ENCODE assay signal across 11 cellular contexts in the genomic region with DNA sequence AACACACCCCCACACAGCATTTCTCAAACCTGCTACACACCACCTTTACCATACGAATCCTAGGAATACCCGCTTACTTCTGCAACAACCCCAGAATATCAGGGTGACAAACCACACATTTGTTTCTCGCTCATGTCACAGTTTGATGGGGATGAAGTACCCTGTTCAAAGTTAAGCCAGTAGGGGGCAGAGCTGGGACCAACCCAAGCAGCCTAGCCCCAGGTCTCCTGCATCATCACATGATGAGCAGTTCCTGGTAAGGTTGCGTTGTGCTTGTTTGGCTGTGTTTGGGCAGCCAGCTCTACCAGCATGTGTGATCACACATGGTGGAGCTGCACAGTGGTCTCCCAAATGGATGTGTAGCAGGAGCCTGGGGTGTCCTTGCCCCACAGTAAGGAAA.
DNase-seq lines count a peak whose midpoint lies in the region; ATAC-seq and TF ChIP-seq lines count a peak whose summit lies in the region.
"Had no signal": no experiment of that assay in that cellular context is flagged by ENCODE, and none has a peak within 500 bp of the region (broad histone marks: within the 10 kb centered on the region; RNA-seq: fewer than 3 reads in every experiment).

No MANE protein-coding gene starts in this region.

- H3K4me1 Mint-ChIP-seq in activated T-helper 1 cell treated with anti-CD3 and anti-CD28 coated beads, Interleukin-12 subunit alpha, Interleukin-12 subunit beta, Interleukin-2, Interleukin-4 antibody, amounts not matched to agents 30 ng/mL and 10 ng/mL and 1 ng/mL, durations not matched to agents 14 hours and 24 hours and 36 hours (ENCODE audit: low read depth), result no peaks in the 10 kb centered on the region
- H3K4me1 Mint-ChIP-seq: activated CD8-positive, alpha-beta memory T cell treated with anti-CD3 and anti-CD28 coated beads, Interleukin-2, amount 10 ng/mL, durations not matched to agents 7 days and 5 days had no signal

- DNase-seq in AG04449 (ENCODE audit: low read depth, low spot score) (no peak), hepatocyte (ENCODE audit: low spot score) (peak; percentile 12), NOMO-1 treated with dmso at 0.1 percent for 144 hours (lab: John Stamatoyannopoulos, UW; ENCODE audit: unreplicated experiment) (no peak), dermis blood vessel endothelial cell (no peak), left colon (no peak)
- DNase-seq in activated T-helper 1 cell treated with anti-CD3 and anti-CD28 coated beads, Interleukin-12 subunit alpha, Interleukin-12 subunit beta, Interleukin-2, Interleukin-4 antibody, amounts not matched to agents 30 ng/mL and 10 ng/mL and 1 ng/mL, durations not matched to agents 14 hours and 24 hours and 36 hours (ENCODE audit: low spot score), result no peak
- DNase-seq: activated CD8-positive, alpha-beta memory T cell treated with anti-CD3 and anti-CD28 coated beads, Interleukin-2, amount 10 ng/mL, durations not matched to agents 7 days and 5 days; naive B cell; PC-3 had no signal

- H2AFZ ChIP-seq in hepatocyte, result no peak overlapping the region

- 63% methylated on average over 4 of the region's 4 CpGs for WGBS in hepatocyte (ENCODE audit: low lambda C conversion rate, missing lambda C conversion rate)

- H3K36me3 Mint-ChIP-seq in activated T-helper 1 cell treated with anti-CD3 and anti-CD28 coated beads, Interleukin-12 subunit alpha, Interleukin-12 subunit beta, Interleukin-2, Interleukin-4 antibody, amounts not matched to agents 30 ng/mL and 10 ng/mL and 1 ng/mL, durations not matched to agents 14 hours and 24 hours and 36 hours (ENCODE audit: low read depth), result no peaks in the 10 kb centered on the region
- H3K36me3 Mint-ChIP-seq: activated CD8-positive, alpha-beta memory T cell treated with anti-CD3 and anti-CD28 coated beads, Interleukin-2, amount 10 ng/mL, durations not matched to agents 7 days and 5 days had no signal

- no peaks in the 10 kb centered on the region for H3K9me3 ChIP-seq in hepatocyte (ENCODE audit: low read depth)

- H3K4me3 Mint-ChIP-seq in activated T-helper 1 cell treated with anti-CD3 and anti-CD28 coated beads, Interleukin-12 subunit alpha, Interleukin-12 subunit beta, Interleukin-2, Interleukin-4 antibody, amounts not matched to agents 30 ng/mL and 10 ng/mL and 1 ng/mL, durations not matched to agents 14 hours and 24 hours and 36 hours, result no peak overlapping the region
- H3K4me3 Mint-ChIP-seq: activated CD8-positive, alpha-beta memory T cell treated with anti-CD3 and anti-CD28 coated beads, Interleukin-2, amount 10 ng/mL, durations not matched to agents 7 days and 5 days had no signal

- no peak overlapping the region for H3K27ac Mint-ChIP-seq in activated T-helper 1 cell treated with anti-CD3 and anti-CD28 coated beads, Interleukin-12 subunit alpha, Interleukin-12 subunit beta, Interleukin-2, Interleukin-4 antibody, amounts not matched to agents 30 ng/mL and 10 ng/mL and 1 ng/mL, durations not matched to agents 14 hours and 24 hours and 36 hours
- H3K27ac Mint-ChIP-seq: activated CD8-positive, alpha-beta memory T cell treated with anti-CD3 and anti-CD28 coated beads, Interleukin-2, amount 10 ng/mL, durations not matched to agents 7 days and 5 days had no signal

- no peaks in the 10 kb centered on the region for H3K79me2 ChIP-seq in hepatocyte

- CTCF ChIA-PET in AG04449 (lab: Yijun Ruan, JAX), result no interaction called here

- no peaks in the 10 kb centered on the region for H3K4me1 ChIP-seq in hepatocyte (ENCODE audit: insufficient read depth)

- H3K27me3 Mint-ChIP-seq in activated T-helper 1 cell treated with anti-CD3 and anti-CD28 coated beads, Interleukin-12 subunit alpha, Interleukin-12 subunit beta, Interleukin-2, Interleukin-4 antibody, amounts not matched to agents 30 ng/mL and 10 ng/mL and 1 ng/mL, durations not matched to agents 14 hours and 24 hours and 36 hours (ENCODE audit: insufficient read depth), result peaks cover 4% of the 10 kb centered on the region

- no peak overlapping the region for H3K4me2 ChIP-seq in hepatocyte

- POLR2A ChIA-PET in AG04449 (lab: Yijun Ruan, JAX), result no interaction called here

- H3K27ac ChIP-seq in hepatocyte, result no peak overlapping the region

- intact Hi-C loops in activated T-helper 1 cell treated with anti-CD3 and anti-CD28 coated beads, Interleukin-12 subunit alpha, Interleukin-12 subunit beta, Interleukin-2, Interleukin-4 antibody, amounts not matched to agents 30 ng/mL and 10 ng/mL and 1 ng/mL, durations not matched to agents 14 hours and 24 hours and 36 hours (cut with micrococcal nuclease), result no loop called here
- intact Hi-C loops in left colon (cut with DNase I, micrococcal nuclease), result no loop called here

- H3K36me3 ChIP-seq in hepatocyte (replicated peaks; ENCODE audit: insufficient read depth, low read depth), result no peaks in the 10 kb centered on the region

- no peak overlapping the region for H3K4me3 ChIP-seq in AG04449 (ENCODE audit: low read depth, low read length)
- no peak overlapping the region for H3K4me3 ChIP-seq in WI38 (ENCODE audit: low read depth, low read length)
- H3K4me3 ChIP-seq in hepatocyte, result no peak overlapping the region

- H4K20me1 ChIP-seq in hepatocyte (ENCODE audit: insufficient read depth, poor library complexity, severe bottlenecking), result no peaks in the 10 kb centered on the region

- TF ChIP-seq CTCF in AG04449 (IDR thresholded peaks at IDR 0.05; ENCODE audit: insufficient read depth, low read length, missing control alignments), result peak; percentile 7
- TF ChIP-seq CTCF in GM12874 (IDR thresholded peaks at IDR 0.05; ENCODE audit: insufficient read depth, low read depth, low read length), result peak; percentile 51; the same call in 1 of the 2 replicates
- TF ChIP-seq CTCF in WI38 (IDR thresholded peaks at IDR 0.05; ENCODE audit: low read depth, low read length), result peak; percentile 34; the same call in 1 of the 2 replicates
- TF ChIP-seq CTCF in hepatocyte (IDR thresholded peaks at IDR 0.05; ENCODE audit: poor library complexity), result no peak

- H3K27me3 ChIP-seq in hepatocyte, result no peaks in the 10 kb centered on the region

- no peaks in the 10 kb centered on the region for H3K9me3 Mint-ChIP-seq in activated T-helper 1 cell treated with anti-CD3 and anti-CD28 coated beads, Interleukin-12 subunit alpha, Interleukin-12 subunit beta, Interleukin-2, Interleukin-4 antibody, amounts not matched to agents 30 ng/mL and 10 ng/mL and 1 ng/mL, durations not matched to agents 14 hours and 24 hours and 36 hours

- no peak for ATAC-seq in left colon
- ATAC-seq: activated CD8-positive, alpha-beta memory T cell treated with anti-CD3 and anti-CD28 coated beads, Interleukin-2, amount 10 ng/mL, durations not matched to agents 7 days and 5 days; PC-3 had no signal

- H3K9me2 ChIP-seq in hepatocyte (replicated peaks; ENCODE audit: insufficient read depth), result no peaks in the 10 kb centered on the region
